Comparison of ENCODE assay signal across 1 cellular context in genomic region chr3:107620534-107620933, GRCh38.
TF ChIP-seq lines count a peak whose summit lies in the region.

No MANE protein-coding gene starts in this region.

TF ChIP-seq in HCT116, 20 proteins besides CTCF, POLR2A, EP300 and RAD21 (continued from another document):
- no peak for TF ChIP-seq REST (IDR thresholded peaks at IDR 0.05; ENCODE audit: low read depth)
- no peak for TF ChIP-seq FOSL1 (IDR thresholded peaks at IDR 0.05; ENCODE audit: low read depth)
- no peak for TF ChIP-seq ATF3 (IDR thresholded peaks at IDR 0.05)
- TF ChIP-seq SIN3A (IDR thresholded peaks at IDR 0.05; ENCODE audit: low read depth), result no peak
- TF ChIP-seq TCF7L2 (IDR thresholded peaks at IDR 0.05; ENCODE audit: borderline replicate concordance, extremely low read depth, insufficient read depth, insufficient read length), result no peak
- no peak for TF ChIP-seq EGR1 (IDR thresholded peaks at IDR 0.05; ENCODE audit: low read depth)
TF ChIP-seq in HCT116: peak in this region for 0.
